In the genomic region with DNA sequence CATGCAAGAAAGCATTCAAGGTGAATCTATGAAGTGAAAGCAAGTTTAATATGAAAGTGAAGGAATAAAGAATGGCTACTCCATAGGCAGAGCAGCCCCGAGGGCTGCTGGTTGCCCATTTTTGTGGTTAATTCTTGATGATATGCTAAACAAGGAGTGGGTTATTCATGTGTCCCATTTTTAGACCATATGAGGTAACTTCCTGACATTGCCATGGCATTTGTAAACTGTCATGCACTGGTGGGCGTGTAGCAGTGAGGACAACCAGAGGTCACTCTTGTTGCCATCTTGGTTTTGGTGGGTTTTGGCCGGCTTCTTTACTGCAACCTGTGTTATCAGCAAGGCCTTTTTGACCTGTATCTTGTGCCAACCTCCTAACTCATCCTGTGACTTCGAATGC, we compare ENCODE assay signal across 8 cellular contexts. TPM values are rescaled to one million over a fixed set of nuclear protein-coding genes. Genes with fewer than 3 reads are reported as not detected.
DNase-seq lines count a peak whose midpoint lies in the region; ATAC-seq, FAIRE-seq and TF ChIP-seq lines count a peak whose summit lies in the region.
"Not testable (repeated sequence)": the region's sequence is repeated elsewhere in the genome, so short reads cannot be mapped to it uniquely, and the experiment has no call there.

No MANE protein-coding gene starts in this region.

- H4K20me1 ChIP-seq in BLaER1 treated with 17β-estradiol and CSF1 and Interleukin-3, amounts not matched to agents 10 nM and 100 nM; keratinocyte (ENCODE audit: control insufficient read depth, extremely low read depth, insufficient read depth, low read length): not testable (repeated sequence)

- ATAC-seq in activated B cell treated with CpG ODN at 0.5 μM for 24 hours (ENCODE audit: low read depth); natural killer cell treated with Interleukin-12 subunit alpha and Interleukin-12 subunit beta and Interleukin-15 and Interleukin-18, amount 100 ng/mL, for 72 hours; upper lobe of left lung (ENCODE audit: low FRiP score in 2 of 2): not testable (repeated sequence)

- peaks cover 0 to 68% (median 0%) of the 10 kb centered on the region in 11 experiments; a peak in 9 of 22 replicates for H3K27me3 ChIP-seq in BLaER1 treated with 17β-estradiol and CSF1 and Interleukin-3, amounts not matched to agents 10 nM and 100 nM
- not testable (repeated sequence) for H3K27me3 ChIP-seq in keratinocyte (ENCODE audit: control insufficient read depth, extremely low read depth, insufficient read depth, low read length); upper lobe of left lung

- FAIRE-seq in keratinocyte (lab: Jason Lieb, UNC) = peak; percentile 13

- H3K27me3 Mint-ChIP-seq in HFFc6 (ENCODE audit: insufficient read depth); endothelial cell (ENCODE audit: unreplicated experiment); natural killer cell treated with Interleukin-12 subunit alpha and Interleukin-12 subunit beta and Interleukin-15 and Interleukin-18, amount 100 ng/mL, for 72 hours: not testable (repeated sequence)
- H3K27me3 Mint-ChIP-seq in activated B cell treated with CpG ODN at 0.5 μM for 24 hours = peaks cover 40% of the 10 kb centered on the region

- POLR2A ChIA-PET in activated B cell treated with CpG ODN at 0.5 μM for 24 hours (lab: Charles Lee) = not testable (repeated sequence)

- H3K4me3 Mint-ChIP-seq in HFFc6; endothelial cell (ENCODE audit: unreplicated experiment): not testable (repeated sequence)
- H3K4me3 Mint-ChIP-seq in activated B cell treated with CpG ODN at 0.5 μM for 24 hours = peak overlapping the region; percentile 21
- peak overlapping the region; percentile 33 for H3K4me3 Mint-ChIP-seq in natural killer cell treated with Interleukin-12 subunit alpha and Interleukin-12 subunit beta and Interleukin-15 and Interleukin-18, amount 100 ng/mL, for 72 hours

- dilution Hi-C loops in keratinocyte (cut with MboI; ENCODE audit: extremely low pct_ligation_motif_present, low sequenced_read_pairs) = not testable (repeated sequence)

- peak overlapping the region; percentile 70 to 95 (median 90) for H3K4me2 ChIP-seq in BLaER1 treated with 17β-estradiol and CSF1 and Interleukin-3, amounts not matched to agents 10 nM and 100 nM
- not testable (repeated sequence) for H3K4me2 ChIP-seq in keratinocyte (ENCODE audit: control insufficient read depth, extremely low read depth, insufficient read depth, low read depth, low read length)

- not testable (repeated sequence) for H3K36me3 ChIP-seq in BLaER1 treated with 17β-estradiol and CSF1 and Interleukin-3, amounts not matched to agents 10 nM and 100 nM; keratinocyte (ENCODE audit: control insufficient read depth in 2 of 2, extremely low read depth in 1 of 2, insufficient read depth in 2 of 2, low read length in 2 of 2); upper lobe of left lung

- peak overlapping the region in 10 of 11 experiments; percentile 24 to 97 (median 86); a peak in 18 of 22 replicates for H3K27ac ChIP-seq in BLaER1 treated with 17β-estradiol and CSF1 and Interleukin-3, amounts not matched to agents 10 nM and 100 nM
- not testable (repeated sequence) for H3K27ac ChIP-seq in keratinocyte (ENCODE audit: control insufficient read depth, insufficient read depth, low read length)
- peak overlapping the region; percentile 39 to 73 (median 48) for H3K27ac ChIP-seq in upper lobe of left lung

- H3K4me1 ChIP-seq in BLaER1 treated with 17β-estradiol and CSF1 and Interleukin-3, amounts not matched to agents 10 nM and 100 nM = peaks cover 67 to 99% (median 95%) of the 10 kb centered on the region in 10 experiments
- not testable (repeated sequence) for H3K4me1 ChIP-seq in keratinocyte (ENCODE audit: control insufficient read depth, extremely low read depth, insufficient read depth, low read length)
- H3K4me1 ChIP-seq in upper lobe of left lung = peaks cover 0 to 26% (median 11%) of the 10 kb centered on the region in 4 donors

- 60 to 62% methylated on average over 4 of the region's 4 CpGs for WGBS in upper lobe of left lung, 2 donors

- not testable (repeated sequence) for H3K79me2 ChIP-seq in keratinocyte (ENCODE audit: control insufficient read depth, insufficient read depth, low read length)

- peak overlapping the region in 6 of 10 experiments; percentile 43 to 54 (median 46); a peak in 9 of 20 replicates for H3K4me3 ChIP-seq in BLaER1 treated with 17β-estradiol and CSF1 and Interleukin-3, amounts not matched to agents 10 nM and 100 nM
- H3K4me3 ChIP-seq in NB4 (ENCODE audit: low read depth, low read length); keratinocyte (ENCODE audit: control insufficient read depth in 2 of 3, extremely low read depth in 1 of 3, insufficient read depth in 2 of 3, low read depth in 1 of 3, low read length in 3 of 3); upper lobe of left lung: not testable (repeated sequence)

- not testable (repeated sequence) for H2AFZ ChIP-seq in keratinocyte (ENCODE audit: control insufficient read depth, low read length)

- H3K36me3 Mint-ChIP-seq in HFFc6 (ENCODE audit: low read depth); activated B cell treated with CpG ODN at 0.5 μM for 24 hours (ENCODE audit: low read depth); endothelial cell (ENCODE audit: low read depth, unreplicated experiment); natural killer cell treated with Interleukin-12 subunit alpha and Interleukin-12 subunit beta and Interleukin-15 and Interleukin-18, amount 100 ng/mL, for 72 hours: not testable (repeated sequence)

- not testable (repeated sequence) for TF ChIP-seq CTCF in HFFc6 (IDR thresholded peaks at IDR 0.05); NB4 (IDR thresholded peaks at IDR 0.05; ENCODE audit: low read depth, low read length); activated B cell treated with CpG ODN at 0.5 μM for 24 hours (IDR thresholded peaks at IDR 0.05); endothelial cell (IDR thresholded peaks at IDR 0.05; ENCODE audit: unreplicated experiment); keratinocyte (optimal IDR thresholded peaks at IDR 0.05 in 1 of 3, IDR thresholded peaks at IDR 0.05 in 1 of 3, conservative IDR thresholded peaks at IDR 0.05 in 1 of 3; ENCODE audit: extremely low read depth in 1 of 3, insufficient read depth in 2 of 3, low read length in 3 of 3); upper lobe of left lung (IDR thresholded peaks at IDR 0.05)

- not testable (repeated sequence) for H3K27ac Mint-ChIP-seq in HFFc6; activated B cell treated with CpG ODN at 0.5 μM for 24 hours; natural killer cell treated with Interleukin-12 subunit alpha and Interleukin-12 subunit beta and Interleukin-15 and Interleukin-18, amount 100 ng/mL, for 72 hours
- H3K27ac Mint-ChIP-seq in endothelial cell (ENCODE audit: unreplicated experiment) = peak overlapping the region; percentile 98

- not testable (repeated sequence) for TF ChIP-seq POLR2A in NB4 (IDR thresholded peaks at IDR 0.05; ENCODE audit: extremely low read depth, insufficient read length); upper lobe of left lung (IDR thresholded peaks at IDR 0.05)

- H3K9me3 Mint-ChIP-seq in HFFc6; activated B cell treated with CpG ODN at 0.5 μM for 24 hours; endothelial cell (ENCODE audit: unreplicated experiment); natural killer cell treated with Interleukin-12 subunit alpha and Interleukin-12 subunit beta and Interleukin-15 and Interleukin-18, amount 100 ng/mL, for 72 hours: not testable (repeated sequence)

- not testable (repeated sequence) for TF ChIP-seq EP300 in upper lobe of left lung (IDR thresholded peaks at IDR 0.05)

- peaks cover 0 to 12% (median 5%) of the 10 kb centered on the region in 11 experiments; a peak in 9 of 22 replicates for H3K9me3 ChIP-seq in BLaER1 treated with 17β-estradiol and CSF1 and Interleukin-3, amounts not matched to agents 10 nM and 100 nM (replicated peaks in 1 of 11)
- H3K9me3 ChIP-seq in keratinocyte (ENCODE audit: control insufficient read depth, low read depth, low read length); upper lobe of left lung: not testable (repeated sequence)

- CTCF ChIA-PET in activated B cell treated with CpG ODN at 0.5 μM for 24 hours (lab: Charles Lee) = not testable (repeated sequence)

- intact Hi-C loops in activated B cell treated with CpG ODN at 0.5 μM for 24 hours (cut with micrococcal nuclease) = not testable (repeated sequence)

- H3K4me1 Mint-ChIP-seq in HFFc6 (ENCODE audit: low read depth) = peaks cover 15% of the 10 kb centered on the region
- peaks cover 43% of the 10 kb centered on the region for H3K4me1 Mint-ChIP-seq in activated B cell treated with CpG ODN at 0.5 μM for 24 hours
- peaks cover 45% of the 10 kb centered on the region for H3K4me1 Mint-ChIP-seq in endothelial cell (ENCODE audit: unreplicated experiment)
- peaks cover 23 to 25% of the 10 kb centered on the region in 2 donors for H3K4me1 Mint-ChIP-seq in natural killer cell treated with Interleukin-12 subunit alpha and Interleukin-12 subunit beta and Interleukin-15 and Interleukin-18, amount 100 ng/mL, for 72 hours (ENCODE audit: low read depth in 2 of 2)

- DNase-seq in HFFc6 (peak; percentile 9), NB4 (ENCODE audit: low read depth) (peak; percentile 59)
- DNase-seq in activated B cell treated with CpG ODN at 0.5 μM for 24 hours; endothelial cell (ENCODE audit: low spot score); keratinocyte (ENCODE audit: low read depth, low spot score); natural killer cell treated with Interleukin-12 subunit alpha and Interleukin-12 subunit beta and Interleukin-15 and Interleukin-18, amount 100 ng/mL, for 72 hours (ENCODE audit: low spot score); upper lobe of left lung: not testable (repeated sequence)

- peak overlapping the region in 9 of 11 experiments; percentile 54 to 80 (median 70); a peak in 18 of 22 replicates for H3K9ac ChIP-seq in BLaER1 treated with 17β-estradiol and CSF1 and Interleukin-3, amounts not matched to agents 10 nM and 100 nM
- H3K9ac ChIP-seq in keratinocyte (ENCODE audit: control insufficient read depth, extremely low read depth, insufficient read depth, low read length) = not testable (repeated sequence)

- not testable (repeated sequence) for H3K9me1 ChIP-seq in keratinocyte (ENCODE audit: control insufficient read depth, extremely low read depth, insufficient read depth, low read length)

RNA-seq across cellular contexts. Expression of a gene that starts 49.1 kb away (rescaled TPM):
- total RNA-seq in HFFc6 (2021; fragmentation: NEBNext Ultra II Directional; extraction: Animal tissue kit (Norgen Biotek cat#: 25700)) = 10 to 100 TPM; 13.7 to 17.1 (median 16.0) TPM
- 48.7 and 59.8 TPM in 2 replicates for total RNA-seq in activated B cell treated with CpG ODN at 0.5 μM for 24 hours
- total RNA-seq in endothelial cell (ENCODE audit: unreplicated experiment) = 65.7 TPM
- polyA plus RNA-seq in keratinocyte = 17.3 to 23.1 TPM (median 20.7 TPM) in 3 replicates
- 17.9 TPM for polyA plus RNA-seq in keratinocyte (2011; ENCODE audit: low read depth)
- 5.5 and 6.1 TPM in 2 replicates for polyA plus RNA-seq in keratinocyte (2011; cell fraction: cytosol; rRNA removed)
- polyA plus RNA-seq in keratinocyte (2011; cell fraction: nucleus; rRNA removed) = 51.1 and 51.2 TPM in 2 replicates
- polyA plus RNA-seq in keratinocyte (2012; ENCODE audit: low replicate concordance) = 10.5 and 13.2 TPM in 2 replicates
- polyA minus RNA-seq in keratinocyte = 8.0 to 29.5 TPM (median 27.4 TPM) in 3 replicates
- polyA minus RNA-seq in keratinocyte (2011; cell fraction: cytosol; rRNA and poly(A)+ RNA removed) = 7.5 TPM
- 23.7 and 35.9 TPM in 2 replicates for polyA minus RNA-seq in keratinocyte (2011; cell fraction: nucleus; rRNA and poly(A)+ RNA removed)
- total RNA-seq in natural killer cell treated with Interleukin-12 subunit alpha and Interleukin-12 subunit beta and Interleukin-15 and Interleukin-18, amount 100 ng/mL, for 72 hours = 10 to 100 TPM; 55.5 to 57.9 TPM
- 10 to 100 TPM; 21.6 to 54.3 (median 37.8) TPM for total RNA-seq in upper lobe of left lung
